7 cellular contexts compared by ENCODE assay signal in genomic region chr16:67170948-67171649, GRCh38. TPM values are rescaled to one million over a fixed set of nuclear protein-coding genes. Genes with fewer than 3 reads are reported as not detected.
DNase-seq lines count a peak whose midpoint lies in the region; ATAC-seq and TF ChIP-seq lines count a peak whose summit lies in the region.

No MANE protein-coding gene starts in this region.

- peaks cover 44% of the 10 kb centered on the region for H3K27me3 Mint-ChIP-seq in activated CD4-positive, alpha-beta memory T cell treated with anti-CD3 and anti-CD28 coated beads for 36 hours
- H3K27me3 Mint-ChIP-seq in stimulated activated memory B cell treated with anti-CD40 and anti-IgM and Interleukin-4, amounts not matched to agents 10 μg/mL and 1 μg/mL and 100 μg/mL, for 72 hours: peaks cover 88% of the 10 kb centered on the region

- peaks cover 34% of the 10 kb centered on the region for H3K4me1 Mint-ChIP-seq in activated CD4-positive, alpha-beta memory T cell treated with anti-CD3 and anti-CD28 coated beads for 36 hours (ENCODE audit: low read depth)
- peaks cover 41% of the 10 kb centered on the region for H3K4me1 Mint-ChIP-seq in stimulated activated memory B cell treated with anti-CD40 and anti-IgM and Interleukin-4, amounts not matched to agents 10 μg/mL and 1 μg/mL and 100 μg/mL, for 72 hours

- peaks cover 0 to 62% of the 10 kb centered on the region in 2 donors for H3K4me1 ChIP-seq in right atrium auricular region

- H3K4me3 Mint-ChIP-seq in activated CD4-positive, alpha-beta memory T cell treated with anti-CD3 and anti-CD28 coated beads for 36 hours: peak overlapping the region; percentile 67
- peak overlapping the region; percentile 48 for H3K4me3 Mint-ChIP-seq in stimulated activated memory B cell treated with anti-CD40 and anti-IgM and Interleukin-4, amounts not matched to agents 10 μg/mL and 1 μg/mL and 100 μg/mL, for 72 hours

- H3K9me3 ChIP-seq in right atrium auricular region: no peaks in the 10 kb centered on the region

- DNase-seq in H7 (no peak), right atrium auricular region (ENCODE audit: low spot score) (no peak), NCI-H146 (lab: John Stamatoyannopoulos, UW) (no peak)
- no peak for DNase-seq in activated CD4-positive, alpha-beta memory T cell treated with anti-CD3 and anti-CD28 coated beads for 36 hours

- no peak for ATAC-seq in stimulated activated memory B cell treated with anti-CD40 and anti-IgM and Interleukin-4, amounts not matched to agents 10 μg/mL and 1 μg/mL and 100 μg/mL, for 72 hours
- no peak for ATAC-seq in HG02981 (IDR thresholded peaks at IDR 0.05; ENCODE audit: unreplicated experiment)
- ATAC-seq in HG02623 (IDR thresholded peaks at IDR 0.05; ENCODE audit: unreplicated experiment): no peak

- CTCF ChIA-PET in activated CD4-positive, alpha-beta memory T cell treated with anti-CD3 and anti-CD28 coated beads for 36 hours (lab: Charles Lee): interaction anchor here (1.3 to 3.7 kb wide), 5 partner anchors 12 to 217 kb away, joined by 5 to 35 read pairs (median 14); partner anchors contain the start of genes B3GNT9, FBXL8 and TRADD

- POLR2A ChIA-PET in activated CD4-positive, alpha-beta memory T cell treated with anti-CD3 and anti-CD28 coated beads for 36 hours (lab: Charles Lee): no interaction called here

- H3K27me3 ChIP-seq in H7 (ENCODE audit: control insufficient read depth, insufficient read depth, low read length): peaks cover 87% of the 10 kb centered on the region
- no peaks in the 10 kb centered on the region for H3K27me3 ChIP-seq in right atrium auricular region

- intact Hi-C loops in activated CD4-positive, alpha-beta memory T cell treated with anti-CD3 and anti-CD28 coated beads for 36 hours (cut with micrococcal nuclease): loop anchor here (1.0 to 10.0 kb wide), 3 partner anchors 12 to 914 kb away; partner anchors contain the start of genes FBXL8, NFATC3 and TRADD

- no peak overlapping the region for H3K27ac Mint-ChIP-seq in activated CD4-positive, alpha-beta memory T cell treated with anti-CD3 and anti-CD28 coated beads for 36 hours
- H3K27ac Mint-ChIP-seq in stimulated activated memory B cell treated with anti-CD40 and anti-IgM and Interleukin-4, amounts not matched to agents 10 μg/mL and 1 μg/mL and 100 μg/mL, for 72 hours: no peak overlapping the region

- no peaks in the 10 kb centered on the region for H3K36me3 Mint-ChIP-seq in activated CD4-positive, alpha-beta memory T cell treated with anti-CD3 and anti-CD28 coated beads for 36 hours
- H3K36me3 Mint-ChIP-seq in stimulated activated memory B cell treated with anti-CD40 and anti-IgM and Interleukin-4, amounts not matched to agents 10 μg/mL and 1 μg/mL and 100 μg/mL, for 72 hours: no peaks in the 10 kb centered on the region

- H3K27ac ChIP-seq in right atrium auricular region: peak overlapping the region; percentile 90 to 93

- no peaks in the 10 kb centered on the region for H3K9me3 Mint-ChIP-seq in activated CD4-positive, alpha-beta memory T cell treated with anti-CD3 and anti-CD28 coated beads for 36 hours
- no peaks in the 10 kb centered on the region for H3K9me3 Mint-ChIP-seq in stimulated activated memory B cell treated with anti-CD40 and anti-IgM and Interleukin-4, amounts not matched to agents 10 μg/mL and 1 μg/mL and 100 μg/mL, for 72 hours

- H3K4me3 ChIP-seq in H7 (ENCODE audit: insufficient read depth, low read depth, low read length): peak overlapping the region; percentile 44
- H3K4me3 ChIP-seq in right atrium auricular region: peak overlapping the region; percentile 45 to 59

- H3K36me3 ChIP-seq in H7 (replicated peaks; ENCODE audit: control insufficient read depth, insufficient read depth, low read length): no peaks in the 10 kb centered on the region
- H3K36me3 ChIP-seq in right atrium auricular region: no peaks in the 10 kb centered on the region

- TF ChIP-seq CTCF in right atrium auricular region (IDR thresholded peaks at IDR 0.05): no peak

RNA-seq across cellular contexts. Expression of gene NOL3, which starts 0.8 kb away (rescaled TPM):
- total RNA-seq in H7 (2014; rRNA removed; shearing (Covaris generic)): 5.3 and 7.4 TPM in 2 replicates
- 10 to 100 TPM; 14.8 to 20.1 TPM for total RNA-seq in activated CD4-positive, alpha-beta memory T cell treated with anti-CD3 and anti-CD28 coated beads for 36 hours
- 100 to 1,000 TPM in 1 of 2 donors, 10 to 100 TPM in 1; 87.5 to 103 TPM for total RNA-seq in right atrium auricular region

RNA-seq across cellular contexts. Expression of gene HSF4, which starts 6.6 kb away (rescaled TPM):
- total RNA-seq in H7 (2014; rRNA removed; shearing (Covaris generic)): 1.6 and 4.0 TPM in 2 replicates
- total RNA-seq in activated CD4-positive, alpha-beta memory T cell treated with anti-CD3 and anti-CD28 coated beads for 36 hours: 10 to 100 TPM; 34.8 to 36.1 TPM
- total RNA-seq in right atrium auricular region: 100 to 1,000 TPM in 1 of 2 donors, 10 to 100 TPM in 1; 15.3 to 157 TPM

RNA-seq across cellular contexts. Expression of gene FBXL8, which starts 11.3 kb away (rescaled TPM):
- 0.67 and 0.73 TPM in 2 replicates for total RNA-seq in H7 (2014; rRNA removed; shearing (Covaris generic))
- 10 to 100 TPM; 24.1 to 25.7 TPM for total RNA-seq in activated CD4-positive, alpha-beta memory T cell treated with anti-CD3 and anti-CD28 coated beads for 36 hours
- 10 to 100 TPM in 1 of 2 donors, 1 to 10 TPM in 1; 9.5 to 11.6 TPM for total RNA-seq in right atrium auricular region

RNA-seq across cellular contexts. Expression of gene TRADD, which starts 11.4 kb away (rescaled TPM):
- 1.3 and 1.8 TPM in 2 replicates for total RNA-seq in H7 (2014; rRNA removed; shearing (Covaris generic))
- total RNA-seq in activated CD4-positive, alpha-beta memory T cell treated with anti-CD3 and anti-CD28 coated beads for 36 hours: 10 to 100 TPM; 41.7 to 43.2 TPM
- 10 to 100 TPM; 12.8 to 16.1 TPM for total RNA-seq in right atrium auricular region

RNA-seq across cellular contexts. Expression of gene MATCAP1, which starts 12.7 kb away (rescaled TPM):
- 16.2 and 18.9 TPM in 2 replicates for total RNA-seq in H7 (2014; rRNA removed; shearing (Covaris generic))
- total RNA-seq in activated CD4-positive, alpha-beta memory T cell treated with anti-CD3 and anti-CD28 coated beads for 36 hours: 10 to 100 TPM; 37.3 to 38.3 TPM
- 1 to 10 TPM; 4.2 to 7.8 TPM for total RNA-seq in right atrium auricular region

Comparison
In these comparisons a context has a peak if more than half of its experiments do, and no peak if none do; other contexts are left out.
1. RNA of gene NOL3, which starts 0.8 kb away (total RNA-seq): 87.5 to 103 TPM in right atrium auricular region; 14.8 to 20.1 TPM in activated CD4-positive, alpha-beta memory T cell treated with anti-CD3 and anti-CD28 coated beads for 36 hours and 5.3 to 7.4 TPM in H7; every median in the first group is over 4 times any median in the second.